Comparison of ENCODE assay signal across 10 cellular contexts in genomic region chr2:73963385-73964120, GRCh38.
DNase-seq lines count a peak whose midpoint lies in the region; ATAC-seq and TF ChIP-seq lines count a peak whose summit lies in the region.
"Had no signal": no experiment of that assay in that cellular context is flagged by ENCODE, and none has a peak within 500 bp of the region (broad histone marks: within the 10 kb centered on the region; RNA-seq: fewer than 3 reads in every experiment).

No MANE protein-coding gene starts in this region.

- no peaks in the 10 kb centered on the region for H3K9me3 Mint-ChIP-seq in central memory CD8-positive, alpha-beta T cell

- ATAC-seq in HG03575 (IDR thresholded peaks at IDR 0.05; ENCODE audit: extremely low read depth, insufficient number of reproducible peaks, low FRiP score, unreplicated experiment) (peak; percentile 69), GM21576 (IDR thresholded peaks at IDR 0.05; ENCODE audit: unreplicated experiment) (no peak)
- no peak for ATAC-seq in central memory CD8-positive, alpha-beta T cell (replicated peaks; ENCODE audit: extremely low read depth, poor library complexity, severe bottlenecking)

- H3K36me3 Mint-ChIP-seq in central memory CD8-positive, alpha-beta T cell (ENCODE audit: insufficient read depth) = peaks cover 17% of the 10 kb centered on the region

- H3K27me3 ChIP-seq in WERI-Rb-1 (ENCODE audit: insufficient read depth, low read depth, severe bottlenecking) = no peaks in the 10 kb centered on the region

- TF ChIP-seq CTCF in GM13976 (IDR thresholded peaks at IDR 0.05; ENCODE audit: borderline replicate concordance, control extremely low read depth, extremely low read depth, insufficient read depth, missing control alignments) (no peak), GM20000 (IDR thresholded peaks at IDR 0.05; ENCODE audit: extremely low read depth, missing control alignments) (no peak), WERI-Rb-1 (IDR thresholded peaks at IDR 0.05; ENCODE audit: low read depth, low read length) (no peak)

- peaks cover 15% of the 10 kb centered on the region for H3K36me3 ChIP-seq in WERI-Rb-1
- H3K36me3 ChIP-seq: prostate gland had no signal

- no peak overlapping the region for H3K4me3 Mint-ChIP-seq in central memory CD8-positive, alpha-beta T cell

- peak overlapping the region; percentile 16 for H3K27ac Mint-ChIP-seq in central memory CD8-positive, alpha-beta T cell (ENCODE audit: low read depth)

- in situ Hi-C loops in GM13976 (cut with MboI; ENCODE audit: low sequenced_read_pairs, unreplicated experiment) = no loop called here

- H3K4me3 ChIP-seq in WERI-Rb-1 (ENCODE audit: low read depth, low read length) = no peak overlapping the region
- H3K4me3 ChIP-seq: prostate gland had no signal

- no peaks in the 10 kb centered on the region for H3K9me3 ChIP-seq in WERI-Rb-1 (ENCODE audit: severe bottlenecking)
- H3K9me3 ChIP-seq: prostate gland had no signal

- H3K27ac ChIP-seq in WERI-Rb-1 = no peak overlapping the region
- H3K27ac ChIP-seq: prostate gland had no signal

- H3K27me3 Mint-ChIP-seq in central memory CD8-positive, alpha-beta T cell = no peaks in the 10 kb centered on the region

- peak; percentile 65 for DNase-seq in GM13976 (ENCODE audit: low spot score)
- DNase-seq in GM20000 (ENCODE audit: low spot score) = peak; percentile 59
- DNase-seq in central memory CD8-positive, alpha-beta T cell (ENCODE audit: low spot score in 2 of 2) = no peak
- no peak for DNase-seq in AML-193 (lab: John Stamatoyannopoulos, UW)
- no peak for DNase-seq in GDM1 (lab: John Stamatoyannopoulos, UW)
- DNase-seq in WERI-Rb-1 = no peak
- DNase-seq: anterior cingulate cortex had no signal

- H3K4me1 Mint-ChIP-seq in central memory CD8-positive, alpha-beta T cell = peaks cover 22% of the 10 kb centered on the region

Comparison
In these comparisons a context has a peak if more than half of its experiments do, and no peak if none do; other contexts are left out.
1. DNase-seq: peak in GM13976 (single experiment) and GM20000 (single experiment); none in central memory CD8-positive, alpha-beta T cell (0 of 2), AML-193 (0 of 2), GDM1 (single experiment) and WERI-Rb-1 (single experiment).